ENCODE assay signal across 8 cellular contexts in the genomic region with DNA sequence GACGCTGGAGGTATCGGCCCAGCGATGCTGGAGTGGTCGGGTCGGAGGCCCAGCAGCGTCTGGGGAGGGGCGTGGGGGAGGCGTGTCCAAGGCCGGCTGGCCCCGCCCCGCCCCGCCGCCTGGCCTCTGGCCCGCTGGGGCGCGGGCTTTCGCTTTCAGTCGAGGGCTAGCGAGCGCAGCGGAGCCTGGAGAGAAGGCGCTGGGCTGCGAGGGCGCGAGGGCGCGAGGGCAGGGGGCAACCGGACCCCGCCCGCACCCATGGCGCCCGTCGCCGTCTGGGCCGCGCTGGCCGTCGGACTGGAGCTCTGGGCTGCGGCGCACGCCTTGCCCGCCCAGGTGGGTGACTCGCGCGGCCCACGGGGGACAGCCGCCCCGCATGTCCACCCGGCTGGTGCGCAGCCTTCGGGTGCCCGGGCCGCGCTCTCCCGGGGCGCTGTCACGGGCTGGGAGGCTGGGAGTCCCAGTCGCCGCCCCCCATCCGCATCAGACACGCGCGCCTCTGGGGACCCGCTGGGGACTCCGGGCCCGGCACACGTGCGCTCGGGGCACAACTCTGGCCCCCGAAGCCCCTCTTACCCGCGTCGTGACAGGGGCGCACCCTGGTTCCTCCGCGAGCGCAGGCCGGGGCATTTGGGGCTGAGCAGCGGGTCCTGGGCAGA. TPM values are rescaled to one million over a fixed set of nuclear protein-coding genes. Genes with fewer than 3 reads are reported as not detected.
DNase-seq lines count a peak whose midpoint lies in the region; ATAC-seq and TF ChIP-seq lines count a peak whose summit lies in the region.

A gene (plus strand): TSS at position 158 of the 659 bp plus-strand sequence. CDS start 101 bp downstream, at position 259.

- H2AFZ ChIP-seq in osteoblast (ENCODE audit: low read length): peak within 1 kb of the TSS; percentile 47

- H3K79me2 ChIP-seq in osteoblast (ENCODE audit: insufficient read depth, low read length): peaks cover 48% of the 10 kb centered on the region

- H3K36me3 ChIP-seq in ES-I3 (ENCODE audit: insufficient read depth, low read length) (no peaks in the 10 kb centered on the region), osteoblast (ENCODE audit: insufficient read depth, low read length) (no peaks in the 10 kb centered on the region)

- peak within 1 kb of the TSS; percentile 43; the same call in 1 of the 2 replicates for H3K9ac ChIP-seq in ES-I3 (ENCODE audit: low read depth, low read length)

- H3K4me3 ChIP-seq in foreskin fibroblast (ENCODE audit: low read depth in 1 of 2, low read length in 2 of 2) (peak within 1 kb of the TSS; percentile 50 to 60), osteoblast (ENCODE audit: insufficient read depth, low read length) (peak within 1 kb of the TSS; percentile 77)

- ATAC-seq in GM21786 (IDR thresholded peaks at IDR 0.05; ENCODE audit: unreplicated experiment): peak; percentile 39

- peak within 1 kb of the TSS; percentile 51 for H3K27ac ChIP-seq in osteoblast (ENCODE audit: low read depth, low read length)

- DNase-seq in OCI-M1 (lab: John Stamatoyannopoulos, UW) (peak; percentile 90), foreskin fibroblast (peak in 1 of 2 donors; percentile 65), osteoblast (ENCODE audit: insufficient read length, low spot score, missing footprints) (peak; percentile 97), ureter (ENCODE audit: low spot score) (no peak), RKO (ENCODE audit: low spot score) (no peak)
- peak; percentile 63 for DNase-seq in activated T-helper 9 cell treated with anti-CD3 and anti-CD28 coated beads, Interleukin-2, amount 50 U/mL, for 16 hours (ENCODE audit: low read depth)

- H3K4me1 ChIP-seq in ES-I3 (ENCODE audit: insufficient read depth, low read length): peaks cover 10% of the 10 kb centered on the region; the same call in 1 of the 2 replicates
- peaks cover 15% of the 10 kb centered on the region for H3K4me1 ChIP-seq in osteoblast (ENCODE audit: insufficient read depth, low read length)

- H3K4me2 ChIP-seq in osteoblast (ENCODE audit: insufficient read depth, low read length): peak within 1 kb of the TSS; percentile 82

- H3K9me3 ChIP-seq in ES-I3 (ENCODE audit: control insufficient read depth, insufficient read depth, low read length) (no peaks in the 10 kb centered on the region), osteoblast (ENCODE audit: low read depth, low read length) (no peaks in the 10 kb centered on the region)

- H3K27me3 ChIP-seq in osteoblast (ENCODE audit: insufficient read depth, low read length): no peaks in the 10 kb centered on the region

- peaks cover 19% of the 10 kb centered on the region for H4K20me1 ChIP-seq in osteoblast (ENCODE audit: insufficient read depth, low read length)

- no peak for TF ChIP-seq CTCF in foreskin fibroblast (IDR thresholded peaks at IDR 0.05; ENCODE audit: low read depth, low read length)
- no peak for TF ChIP-seq CTCF in osteoblast (IDR thresholded peaks at IDR 0.05; ENCODE audit: extremely low read depth, low read depth, low read length)

RNA-seq across cellular contexts. Expression of the gene that starts here (rescaled TPM):
- total RNA-seq in osteoblast (11.2 and 12.7 TPM in 2 replicates), ureter (28.0 TPM)

Comparison
In these comparisons a context has a peak if more than half of its experiments do, and no peak if none do; other contexts are left out.
1. DNase-seq: peak in OCI-M1 (single experiment), activated T-helper 9 cell treated with anti-CD3 and anti-CD28 coated beads, Interleukin-2, amount 50 U/mL, for 16 hours (single experiment) and osteoblast (single experiment); none in ureter (single experiment) and RKO (single experiment).